Comparison of ENCODE assay signal across 9 cellular contexts in genomic region chr14:65222434-65222833, GRCh38.
DNase-seq lines count a peak whose midpoint lies in the region; ATAC-seq and TF ChIP-seq lines count a peak whose summit lies in the region.
"Had no signal": no experiment of that assay in that cellular context is flagged by ENCODE, and none has a peak within 500 bp of the region (broad histone marks: within the 10 kb centered on the region; RNA-seq: fewer than 3 reads in every experiment).

No MANE protein-coding gene starts in this region.

- DNase-seq in BJ (ENCODE audit: low read depth) (no peak), NCI-H1092 treated with DMSO at 0.1 percent for 48 hours (lab: John Stamatoyannopoulos, UW) (peak; percentile 61), dorsolateral prefrontal cortex (peak in 7 of 10 donors; percentile 48 to 72 (median 64)), mesothelial cell of epicardium (ENCODE audit: low spot score in 2 of 2, unreplicated experiment in 2 of 2) (peak in 1 of 2 experiments; percentile 44), DMS114 treated with DMSO at 0.1 percent for 48 hours (lab: John Stamatoyannopoulos, UW; ENCODE audit: unreplicated experiment) (no peak)
- peak; percentile 46 for DNase-seq in activated CD4-positive, alpha-beta T cell treated with anti-CD3 and anti-CD28 coated beads, Interleukin-2, amount 50 U/mL, for 1 hour

- no peaks in the 10 kb centered on the region for H3K36me3 ChIP-seq in BJ (ENCODE audit: control insufficient read depth, insufficient read depth, low read length)

- POLR2A ChIA-PET in BJ (lab: Charles Lee), result no interaction called here

- H3K27me3 Mint-ChIP-seq in mesothelial cell of epicardium (ENCODE audit: low read depth), result no peaks in the 10 kb centered on the region
- H3K27me3 Mint-ChIP-seq in stimulated activated naive CD8-positive, alpha-beta T cell treated with anti-CD3 and anti-CD28 coated beads, Interleukin-15, Interleukin-2, amounts not matched to agents 100 ng/mL and 50 ng/mL, for 24 hours, result no peaks in the 10 kb centered on the region

- no peaks in the 10 kb centered on the region for H3K36me3 Mint-ChIP-seq in mesothelial cell of epicardium
- H3K36me3 Mint-ChIP-seq in stimulated activated naive CD8-positive, alpha-beta T cell treated with anti-CD3 and anti-CD28 coated beads, Interleukin-15, Interleukin-2, amounts not matched to agents 100 ng/mL and 50 ng/mL, for 24 hours (ENCODE audit: low read depth), result no peaks in the 10 kb centered on the region

- H3K9me3 Mint-ChIP-seq in mesothelial cell of epicardium, result no peaks in the 10 kb centered on the region
- no peaks in the 10 kb centered on the region for H3K9me3 Mint-ChIP-seq in stimulated activated naive CD8-positive, alpha-beta T cell treated with anti-CD3 and anti-CD28 coated beads, Interleukin-15, Interleukin-2, amounts not matched to agents 100 ng/mL and 50 ng/mL, for 24 hours

- no peak overlapping the region for H3K4me3 ChIP-seq in BJ (ENCODE audit: low read depth, low read length)
- H3K4me3 ChIP-seq in dorsolateral prefrontal cortex, result no peak overlapping the region
- H3K4me3 ChIP-seq: skin epidermis had no signal

- no peak overlapping the region for H3K4me3 Mint-ChIP-seq in mesothelial cell of epicardium
- no peak overlapping the region for H3K4me3 Mint-ChIP-seq in stimulated activated naive CD8-positive, alpha-beta T cell treated with anti-CD3 and anti-CD28 coated beads, Interleukin-15, Interleukin-2, amounts not matched to agents 100 ng/mL and 50 ng/mL, for 24 hours

- H3K4me1 Mint-ChIP-seq in mesothelial cell of epicardium, result peaks cover 30% of the 10 kb centered on the region
- peaks cover 51% of the 10 kb centered on the region for H3K4me1 Mint-ChIP-seq in stimulated activated naive CD8-positive, alpha-beta T cell treated with anti-CD3 and anti-CD28 coated beads, Interleukin-15, Interleukin-2, amounts not matched to agents 100 ng/mL and 50 ng/mL, for 24 hours (ENCODE audit: low read depth)

- CTCF ChIA-PET in BJ (lab: Yijun Ruan, JAX), result interaction anchor here (0.6 to 2.9 kb wide), 12 partner anchors 9 to 602 kb away, joined by 3 to 14 read pairs (median 3); partner anchors contain the start of gene FUT8

- H3K27ac ChIP-seq in dorsolateral prefrontal cortex, result peak overlapping the region in 58 of 59 donors; percentile 6 to 100 (median 98)
- H3K27ac ChIP-seq: skin epidermis had no signal

- H3K27ac Mint-ChIP-seq in mesothelial cell of epicardium, result peak overlapping the region; percentile 30
- peak overlapping the region; percentile 40 for H3K27ac Mint-ChIP-seq in stimulated activated naive CD8-positive, alpha-beta T cell treated with anti-CD3 and anti-CD28 coated beads, Interleukin-15, Interleukin-2, amounts not matched to agents 100 ng/mL and 50 ng/mL, for 24 hours

- peak; percentile 87 for TF ChIP-seq CTCF in BJ (IDR thresholded peaks at IDR 0.05; ENCODE audit: insufficient read depth, low read depth, low read length)
- peak; percentile 41 to 83 (median 69) for TF ChIP-seq CTCF in dorsolateral prefrontal cortex (IDR thresholded peaks at IDR 0.05 in 54 of 56, conservative IDR thresholded peaks at IDR 0.05 in 2 of 56; ENCODE audit: low read depth in 1 of 56, partially characterized antibody in 56 of 56)
- peak; percentile 60 for TF ChIP-seq CTCF in mesothelial cell of epicardium (IDR thresholded peaks at IDR 0.05; ENCODE audit: unreplicated experiment)

- intact Hi-C loops in dorsolateral prefrontal cortex (cut with DNase I), result loop anchor here (2.0 to 10.0 kb wide), 3 partner anchors 50 to 190 kb away; partner anchors contain the start of gene FUT8 (in 1 of the 2)

- ATAC-seq in GM21515 (IDR thresholded peaks at IDR 0.05; ENCODE audit: unreplicated experiment), result peak; percentile 62

- H3K27me3 ChIP-seq in BJ (ENCODE audit: control insufficient read depth, insufficient read depth, low read length) (no peaks in the 10 kb centered on the region), dorsolateral prefrontal cortex (no peaks in the 10 kb centered on the region)

Comparison
In these comparisons a context has a peak if more than half of its experiments do, and no peak if none do; other contexts are left out.
1. DNase-seq: peak in NCI-H1092 treated with DMSO at 0.1 percent for 48 hours (single experiment), activated CD4-positive, alpha-beta T cell treated with anti-CD3 and anti-CD28 coated beads, Interleukin-2, amount 50 U/mL, for 1 hour (single experiment) and dorsolateral prefrontal cortex (7 of 10); none in BJ (single experiment) and DMS114 treated with DMSO at 0.1 percent for 48 hours (single experiment).
2. Peak in every context shown above with its lines, with median percentiles within 50 percentile points of each other: CTCF ChIP-seq.